In the genomic region with DNA sequence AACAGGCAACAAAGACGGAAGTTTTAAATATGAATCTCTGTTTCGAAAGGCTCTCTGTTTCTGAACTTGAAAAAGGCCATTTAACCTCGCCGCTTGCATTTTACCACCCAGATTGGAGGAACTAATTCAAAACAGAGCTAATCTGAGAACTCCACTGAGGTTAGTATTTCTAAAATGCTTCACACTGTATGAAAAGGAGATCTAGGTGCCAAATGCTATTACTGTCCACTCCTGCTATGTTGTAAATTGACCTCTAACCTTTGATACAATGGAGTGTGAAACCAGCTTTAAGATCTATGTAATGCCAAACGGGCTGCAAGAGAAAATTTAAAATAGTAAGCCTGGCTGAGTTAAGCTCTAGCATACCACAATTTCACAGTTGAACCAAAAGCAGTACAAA, we compare ENCODE assay signal across 1 cellular context.
TF ChIP-seq lines count a peak whose summit lies in the region.

No MANE protein-coding gene starts in this region.

TF ChIP-seq in GM23338, 12 proteins besides CTCF, POLR2A, EP300 and RAD21:
- TF ChIP-seq, protein P1, sequence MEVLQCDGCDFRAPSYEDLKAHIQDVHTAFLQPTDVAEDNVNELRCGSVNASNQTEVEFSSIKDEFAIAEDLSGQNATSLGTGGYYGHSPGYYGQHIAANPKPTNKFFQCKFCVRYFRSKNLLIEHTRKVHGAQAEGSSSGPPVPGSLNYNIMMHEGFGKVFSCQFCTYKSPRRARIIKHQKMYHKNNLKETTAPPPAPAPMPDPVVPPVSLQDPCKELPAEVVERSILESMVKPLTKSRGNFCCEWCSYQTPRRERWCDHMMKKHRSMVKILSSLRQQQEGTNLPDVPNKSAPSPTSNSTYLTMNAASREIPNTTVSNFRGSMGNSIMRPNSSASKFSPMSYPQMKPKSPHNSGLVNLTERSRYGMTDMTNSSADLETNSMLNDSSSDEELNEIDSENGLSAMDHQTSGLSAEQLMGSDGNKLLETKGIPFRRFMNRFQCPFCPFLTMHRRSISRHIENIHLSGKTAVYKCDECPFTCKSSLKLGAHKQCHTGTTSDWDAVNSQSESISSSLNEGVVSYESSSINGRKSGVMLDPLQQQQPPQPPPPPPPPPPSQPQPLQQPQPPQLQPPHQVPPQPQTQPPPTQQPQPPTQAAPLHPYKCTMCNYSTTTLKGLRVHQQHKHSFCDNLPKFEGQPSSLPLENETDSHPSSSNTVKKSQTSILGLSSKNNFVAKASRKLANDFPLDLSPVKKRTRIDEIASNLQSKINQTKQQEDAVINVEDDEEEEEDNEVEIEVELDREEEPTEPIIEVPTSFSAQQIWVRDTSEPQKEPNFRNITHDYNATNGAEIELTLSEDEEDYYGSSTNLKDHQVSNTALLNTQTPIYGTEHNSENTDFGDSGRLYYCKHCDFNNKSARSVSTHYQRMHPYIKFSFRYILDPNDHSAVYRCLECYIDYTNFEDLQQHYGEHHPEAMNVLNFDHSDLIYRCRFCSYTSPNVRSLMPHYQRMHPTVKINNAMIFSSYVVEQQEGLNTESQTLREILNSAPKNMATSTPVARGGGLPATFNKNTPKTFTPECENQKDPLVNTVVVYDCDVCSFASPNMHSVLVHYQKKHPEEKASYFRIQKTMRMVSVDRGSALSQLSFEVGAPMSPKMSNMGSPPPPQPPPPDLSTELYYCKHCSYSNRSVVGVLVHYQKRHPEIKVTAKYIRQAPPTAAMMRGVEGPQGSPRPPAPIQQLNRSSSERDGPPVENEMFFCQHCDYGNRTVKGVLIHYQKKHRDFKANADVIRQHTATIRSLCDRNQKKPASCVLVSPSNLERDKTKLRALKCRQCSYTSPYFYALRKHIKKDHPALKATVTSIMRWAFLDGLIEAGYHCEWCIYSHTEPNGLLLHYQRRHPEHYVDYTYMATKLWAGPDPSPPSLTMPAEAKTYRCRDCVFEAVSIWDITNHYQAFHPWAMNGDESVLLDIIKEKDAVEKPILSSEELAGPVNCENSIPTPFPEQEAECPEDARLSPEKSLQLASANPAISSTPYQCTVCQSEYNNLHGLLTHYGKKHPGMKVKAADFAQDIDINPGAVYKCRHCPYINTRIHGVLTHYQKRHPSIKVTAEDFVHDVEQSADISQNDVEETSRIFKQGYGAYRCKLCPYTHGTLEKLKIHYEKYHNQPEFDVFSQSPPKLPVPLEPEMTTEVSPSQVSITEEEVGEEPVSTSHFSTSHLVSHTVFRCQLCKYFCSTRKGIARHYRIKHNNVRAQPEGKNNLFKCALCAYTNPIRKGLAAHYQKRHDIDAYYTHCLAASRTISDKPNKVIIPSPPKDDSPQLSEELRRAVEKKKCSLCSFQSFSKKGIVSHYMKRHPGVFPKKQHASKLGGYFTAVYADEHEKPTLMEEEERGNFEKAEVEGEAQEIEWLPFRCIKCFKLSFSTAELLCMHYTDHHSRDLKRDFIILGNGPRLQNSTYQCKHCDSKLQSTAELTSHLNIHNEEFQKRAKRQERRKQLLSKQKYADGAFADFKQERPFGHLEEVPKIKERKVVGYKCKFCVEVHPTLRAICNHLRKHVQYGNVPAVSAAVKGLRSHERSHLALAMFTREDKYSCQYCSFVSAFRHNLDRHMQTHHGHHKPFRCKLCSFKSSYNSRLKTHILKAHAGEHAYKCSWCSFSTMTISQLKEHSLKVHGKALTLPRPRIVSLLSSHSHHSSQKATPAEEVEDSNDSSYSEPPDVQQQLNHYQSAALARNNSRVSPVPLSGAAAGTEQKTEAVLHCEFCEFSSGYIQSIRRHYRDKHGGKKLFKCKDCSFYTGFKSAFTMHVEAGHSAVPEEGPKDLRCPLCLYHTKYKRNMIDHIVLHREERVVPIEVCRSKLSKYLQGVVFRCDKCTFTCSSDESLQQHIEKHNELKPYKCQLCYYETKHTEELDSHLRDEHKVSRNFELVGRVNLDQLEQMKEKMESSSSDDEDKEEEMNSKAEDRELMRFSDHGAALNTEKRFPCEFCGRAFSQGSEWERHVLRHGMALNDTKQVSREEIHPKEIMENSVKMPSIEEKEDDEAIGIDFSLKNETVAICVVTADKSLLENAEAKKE (CRISPR knock-in tag; IDR thresholded peaks at IDR 0.05): no peak
